ENCODE assay signal across 1 cellular context in genomic region chr19:34332027-34332786, GRCh38.
TF ChIP-seq lines count a peak whose summit lies in the region.

No MANE protein-coding gene starts in this region.

TF ChIP-seq in WTC11, 78 proteins besides CTCF, POLR2A, EP300 and RAD21 (continued from another document):
- no peak for TF ChIP-seq E2F1 (CRISPR knock-in tag; IDR thresholded peaks at IDR 0.05)
- TF ChIP-seq ATF3 (CRISPR knock-in tag; conservative IDR thresholded peaks at IDR 0.05): no peak
- TF ChIP-seq ETV6 (CRISPR knock-in tag; IDR thresholded peaks at IDR 0.05): no peak
- no peak for TF ChIP-seq OVOL2 (CRISPR knock-in tag; IDR thresholded peaks at IDR 0.05; ENCODE audit: borderline replicate concordance)
- no peak for TF ChIP-seq ZBTB43 (CRISPR knock-in tag; IDR thresholded peaks at IDR 0.05)
- TF ChIP-seq E2F4 (CRISPR knock-in tag; IDR thresholded peaks at IDR 0.05; ENCODE audit: borderline replicate concordance, low read depth): no peak
- no peak for TF ChIP-seq TCF7 (CRISPR knock-in tag; IDR thresholded peaks at IDR 0.05; ENCODE audit: low read depth)
